Comparison of ENCODE assay signal across 21 cellular contexts in the genomic region with DNA sequence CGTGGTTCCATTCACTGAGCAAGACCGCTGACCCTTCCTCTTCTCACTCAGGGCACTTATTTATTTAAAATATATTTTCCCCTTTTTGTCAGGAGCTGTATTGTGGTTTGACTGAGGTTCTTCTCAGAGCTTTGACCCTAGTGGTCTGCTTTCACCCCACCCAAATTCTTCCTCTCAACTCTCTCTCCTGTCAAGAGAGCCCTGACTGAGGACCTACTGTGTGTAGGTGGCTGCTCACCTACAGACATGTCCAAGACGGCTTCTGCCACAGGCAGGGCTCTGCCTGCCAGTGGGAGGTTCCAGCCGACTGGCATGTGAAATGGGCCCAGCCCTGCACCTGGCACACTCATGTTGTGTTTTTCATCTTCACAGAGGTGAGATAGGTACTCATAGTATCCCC. TPM values are rescaled to one million over a fixed set of nuclear protein-coding genes. Genes with fewer than 3 reads are reported as not detected.
"Had no signal": no experiment of that assay in that cellular context is flagged by ENCODE, and none has a peak within 500 bp of the region (broad histone marks: within the 10 kb centered on the region; RNA-seq: fewer than 3 reads in every experiment).

No MANE protein-coding gene starts in this region.

- H3K4me1 Mint-ChIP-seq: activated CD4-positive, alpha-beta T cell treated with anti-CD3 and anti-CD28 coated beads, Interleukin-2, amount 10 ng/mL, durations not matched to agents 7 days and 5 days; activated T-helper 17 cell treated with anti-CD3 and anti-CD28 coated beads, Interleukin-2, amount 50 U/mL, for 72 hours had no signal

- H3K27me3 ChIP-seq: dorsolateral prefrontal cortex, upper lobe of left lung had no signal

- H3K27ac ChIP-seq: dorsolateral prefrontal cortex had no signal

- H3K36me3 ChIP-seq: upper lobe of left lung had no signal

- H3K36me3 Mint-ChIP-seq: naive B cell had no signal

- H3K27ac Mint-ChIP-seq: activated CD4-positive, alpha-beta T cell treated with anti-CD3 and anti-CD28 coated beads, Interleukin-2, amount 10 ng/mL, durations not matched to agents 7 days and 5 days; activated T-helper 17 cell treated with anti-CD3 and anti-CD28 coated beads, Interleukin-2, amount 50 U/mL, for 72 hours; T-helper 2 cell treated with Interferon-gamma antibody and Interleukin-4, amounts not matched to agents 5 μg/mL and 100 μg/mL, for 36 hours had no signal

- H3K4me3 ChIP-seq: dorsolateral prefrontal cortex, upper lobe of left lung had no signal

- H3K9me3 Mint-ChIP-seq: activated CD4-positive, alpha-beta T cell treated with anti-CD3 and anti-CD28 coated beads, Interleukin-2, amount 10 ng/mL, durations not matched to agents 7 days and 5 days; activated T-helper 17 cell treated with anti-CD3 and anti-CD28 coated beads, Interleukin-2, amount 50 U/mL, for 72 hours; T-helper 2 cell treated with Interferon-gamma antibody and Interleukin-4, amounts not matched to agents 5 μg/mL and 100 μg/mL, for 36 hours had no signal

- H3K9me3 ChIP-seq: upper lobe of left lung had no signal

- DNase-seq: activated naive CD4-positive, alpha-beta T cell treated with anti-CD3 and anti-CD28 coated beads, Interleukin-2, amount 50 U/mL, for 16 hours; dorsolateral prefrontal cortex; kidney glomerular epithelial cell; naive B cell; stimulated activated CD4-positive, alpha-beta T cell treated with anti-CD3 and anti-CD28 coated beads, Interleukin-4, amount 100 ng/mL, for 1 hour; stimulated activated naive CD8-positive, alpha-beta T cell treated with anti-CD3 and anti-CD28 coated beads, Interleukin-15, Interleukin-2, amounts not matched to agents 100 U/mL and 50 U/mL, for 24 hours; SW 1271; upper lobe of left lung had no signal

- H3K4me3 Mint-ChIP-seq: activated CD4-positive, alpha-beta T cell treated with anti-CD3 and anti-CD28 coated beads, Interleukin-2, amount 10 ng/mL, durations not matched to agents 7 days and 5 days; activated T-helper 17 cell treated with anti-CD3 and anti-CD28 coated beads, Interleukin-2, amount 50 U/mL, for 72 hours; T-helper 2 cell treated with Interferon-gamma antibody and Interleukin-4, amounts not matched to agents 5 μg/mL and 100 μg/mL, for 36 hours had no signal

- ATAC-seq: activated T-helper 17 cell treated with anti-CD3 and anti-CD28 coated beads, Interleukin-2, amount 50 U/mL, for 72 hours; esophagus mucosa; stimulated activated naive CD8-positive, alpha-beta T cell treated with anti-CD3 and anti-CD28 coated beads, Interleukin-15, Interleukin-2, amounts not matched to agents 100 U/mL and 50 U/mL, for 24 hours had no signal

RNA-seq across cellular contexts. Expression of a gene that starts 5.2 kb away (rescaled TPM):
- total RNA-seq: activated CD4-positive, alpha-beta T cell treated with anti-CD3 and anti-CD28 coated beads, Interleukin-2, amount 10 ng/mL, durations not matched to agents 7 days and 5 days; activated CD8-positive, alpha-beta memory T cell treated with anti-CD3 and anti-CD28 coated beads for 36 hours; activated T-helper 17 cell treated with anti-CD3 and anti-CD28 coated beads, Interleukin-2, amount 50 U/mL, for 72 hours; astrocyte; chondrocyte; esophagus mucosa; glomerular endothelial cell; lower leg skin; renal cortical epithelial cell; SK-MEL-5; skeletal muscle tissue had no signal
- polyA plus RNA-seq: adipose tissue had no signal

RNA-seq across cellular contexts. Expression of a gene that starts 10.2 kb away (rescaled TPM):
- total RNA-seq: activated CD4-positive, alpha-beta T cell treated with anti-CD3 and anti-CD28 coated beads, Interleukin-2, amount 10 ng/mL, durations not matched to agents 7 days and 5 days; activated CD8-positive, alpha-beta memory T cell treated with anti-CD3 and anti-CD28 coated beads for 36 hours; activated T-helper 17 cell treated with anti-CD3 and anti-CD28 coated beads, Interleukin-2, amount 50 U/mL, for 72 hours; astrocyte; chondrocyte; esophagus mucosa; glomerular endothelial cell; renal cortical epithelial cell; SK-MEL-5 had no signal
